Comparison of ENCODE assay signal across 18 cellular contexts in the genomic region with DNA sequence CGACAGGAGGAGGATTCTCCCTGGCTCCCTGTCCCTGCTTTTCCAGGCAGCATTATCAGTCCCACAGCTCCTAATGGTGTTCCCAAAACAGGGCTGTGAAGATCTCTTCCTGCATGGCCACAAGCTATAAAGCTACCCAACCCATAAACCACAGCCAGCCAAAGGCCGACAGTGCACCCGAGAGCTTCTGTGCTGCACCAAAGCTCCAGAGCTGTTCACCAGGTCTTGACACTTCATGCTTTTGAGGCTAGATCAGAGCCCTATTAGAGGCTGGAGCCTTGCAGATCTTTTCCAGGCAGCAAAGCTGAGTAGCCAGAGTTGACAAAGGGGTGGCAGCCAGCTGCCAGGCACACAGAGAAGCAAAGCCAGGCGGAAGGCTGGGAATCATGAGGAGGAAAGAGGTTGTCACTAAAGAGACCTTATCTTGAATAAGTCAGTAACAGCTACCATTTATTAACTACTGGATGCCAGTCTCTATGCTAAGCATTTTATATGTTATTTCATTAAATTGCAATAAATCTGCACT.
DNase-seq lines count a peak whose midpoint lies in the region; ATAC-seq and TF ChIP-seq lines count a peak whose summit lies in the region.
"Had no signal": no experiment of that assay in that cellular context is flagged by ENCODE, and none has a peak within 500 bp of the region (broad histone marks: within the 10 kb centered on the region; RNA-seq: fewer than 3 reads in every experiment).

No MANE protein-coding gene starts in this region.

- peak overlapping the region; percentile 25 for H2AFZ ChIP-seq in IMR-90 (replicated peaks; ENCODE audit: low read length, poor library complexity)

- ATAC-seq in IMR-90 (ENCODE audit: low read depth) (peak; percentile 38), GM21367 (IDR thresholded peaks at IDR 0.05; ENCODE audit: unreplicated experiment) (no peak)
- ATAC-seq in stimulated activated naive CD8-positive, alpha-beta T cell treated with anti-CD3 and anti-CD28 coated beads, Interleukin-15, Interleukin-2, amounts not matched to agents 100 U/mL and 50 U/mL, for 24 hours, result no peak
- ATAC-seq: activated CD8-positive, alpha-beta T cell treated with anti-CD3 and anti-CD28 coated beads, Interleukin-2, amount 10 ng/mL, durations not matched to agents 7 days and 5 days; activated T-cell treated with anti-CD3 and anti-CD28 coated beads, Interleukin-2, amount 50 U/mL, for 4 hours; effector memory CD8-positive, alpha-beta T cell; HCT116 had no signal

- H3K4me3 ChIP-seq in AG10803 (ENCODE audit: low read length), result no peak overlapping the region
- H3K4me3 ChIP-seq in IMR-90 (ENCODE audit: insufficient read depth, low read depth, low read length), result no peak overlapping the region
- no peak overlapping the region for H3K4me3 ChIP-seq in foreskin fibroblast (ENCODE audit: low read depth in 1 of 2, low read length in 2 of 2)
- H3K4me3 ChIP-seq in stomach smooth muscle (ENCODE audit: low read length in 2 of 2), result no peak overlapping the region

- H2BK5ac ChIP-seq in IMR-90 (ENCODE audit: low read depth, low read length, poor library complexity, severe bottlenecking), result no peak overlapping the region

- DNase-seq in AG10803 (ENCODE audit: low read depth) (peak; percentile 26), IMR-90 (peak; percentile 61), foreskin fibroblast (peak; percentile 91 to 92)
- DNase-seq in central memory CD4-positive, alpha-beta T cell, result no peak
- no peak for DNase-seq in stimulated activated naive CD8-positive, alpha-beta T cell treated with anti-CD3 and anti-CD28 coated beads, Interleukin-15, Interleukin-2, amounts not matched to agents 100 U/mL and 50 U/mL, for 24 hours
- DNase-seq: activated CD4-positive, CD25-positive, alpha-beta regulatory T cell treated with anti-CD3 and anti-CD28 coated beads, Interleukin-2, amount 50 U/mL, for 72 hours; activated CD8-positive, alpha-beta T cell treated with anti-CD3 and anti-CD28 coated beads, Interleukin-2, amount 10 ng/mL, durations not matched to agents 7 days and 5 days; activated naive CD4-positive, alpha-beta T cell treated with anti-CD3 and anti-CD28 coated beads, Interleukin-2, amount 50 U/mL, for 16 hours; activated T-cell treated with anti-CD3 and anti-CD28 coated beads, Interleukin-2, amount 50 U/mL, for 4 hours; Caco-2; effector memory CD8-positive, alpha-beta T cell; glutamatergic neuron; NCI-H1417 treated with DMSO at 0.1 percent for 48 hours; NCI-H510A treated with DMSO at 0.1 percent for 48 hours; stimulated activated CD4-positive, alpha-beta T cell treated with anti-CD3 and anti-CD28 coated beads, Interleukin-12 subunit alpha, Interleukin-12 subunit beta, amount 100 ng/mL, for 4 hours had no signal

- no peak overlapping the region for H2AK5ac ChIP-seq in IMR-90 (ENCODE audit: low read depth, low read length)

- no peak overlapping the region for H2BK120ac ChIP-seq in IMR-90 (ENCODE audit: low read depth, low read length)

- no peak overlapping the region for H3K14ac ChIP-seq in IMR-90 (replicated peaks; ENCODE audit: low read depth, low read length)

- H2BK15ac ChIP-seq in IMR-90 (ENCODE audit: low read depth, low read length), result no peak overlapping the region

- H3K9ac ChIP-seq in IMR-90 (ENCODE audit: low read depth, low read length) (no peak overlapping the region), stomach smooth muscle (ENCODE audit: low read length in 2 of 2) (no peak overlapping the region)

- dilution Hi-C loops in IMR-90 (cut with HindIII; ENCODE audit: low sequenced_read_pairs, unreplicated experiment), result no loop called here

- H4K8ac ChIP-seq in IMR-90 (ENCODE audit: low read depth in 2 of 2, low read length in 2 of 2), result no peak overlapping the region

- no peak overlapping the region for H3K4me2 ChIP-seq in IMR-90 (ENCODE audit: low read depth, low read length)

- in situ Hi-C loops in IMR-90 (cut with MboI; ENCODE audit: low sequenced_read_pairs), result loop anchor here (25.0 kb wide), 1 partner anchor 910 kb away; no protein-coding TSS in a partner anchor

- POLR2A ChIA-PET in IMR-90 (lab: Charles Lee; ENCODE audit: unreplicated experiment), result no interaction called here

- intact Hi-C loops in IMR-90 (cut with micrococcal nuclease), result no loop called here

- peaks cover 11% of the 10 kb centered on the region for H3K4me1 ChIP-seq in IMR-90 (ENCODE audit: control insufficient read depth, insufficient read depth, low read length)
- peaks cover 33% of the 10 kb centered on the region for H3K4me1 ChIP-seq in stomach smooth muscle (ENCODE audit: control insufficient read depth, insufficient read depth, low read length)
- H3K4me1 ChIP-seq: Caco-2 had no signal

- H4K5ac ChIP-seq in IMR-90 (ENCODE audit: low read depth, low read length), result no peak overlapping the region

- no peak for TF ChIP-seq CTCF in AG10803 (conservative IDR thresholded peaks at IDR 0.05; ENCODE audit: low read length)
- TF ChIP-seq CTCF in IMR-90 (conservative IDR thresholded peaks at IDR 0.05; ENCODE audit: low read depth, low read length), result no peak
- no peak for TF ChIP-seq CTCF in foreskin fibroblast (IDR thresholded peaks at IDR 0.05; ENCODE audit: low read depth, low read length)

- no peak overlapping the region for H3K27ac ChIP-seq in IMR-90 (ENCODE audit: insufficient read depth, low read length)
- H3K27ac ChIP-seq in stomach smooth muscle (ENCODE audit: low read length), result peak overlapping the region; percentile 85

- H3K27me3 ChIP-seq in IMR-90 (ENCODE audit: control insufficient read depth, insufficient read depth, low read length), result no peaks in the 10 kb centered on the region
- no peaks in the 10 kb centered on the region for H3K27me3 ChIP-seq in stomach smooth muscle (ENCODE audit: control insufficient read depth in 1 of 2, insufficient read depth in 2 of 2, low read length in 2 of 2)

- CTCF ChIA-PET in IMR-90 (lab: Yijun Ruan, JAX), result no interaction called here

- H2BK20ac ChIP-seq in IMR-90 (ENCODE audit: low read depth, low read length), result no peak overlapping the region

- H2AK9ac ChIP-seq in IMR-90 (replicated peaks; ENCODE audit: low read depth, low read length, poor library complexity), result no peak overlapping the region

- H4K20me1 ChIP-seq in IMR-90 (ENCODE audit: insufficient read depth, low read length), result no peaks in the 10 kb centered on the region

- H3K36me3 ChIP-seq in IMR-90 (ENCODE audit: control insufficient read depth, insufficient read depth, low read length), result no peaks in the 10 kb centered on the region
- H3K36me3 ChIP-seq in stomach smooth muscle (ENCODE audit: control insufficient read depth in 2 of 2, insufficient read depth in 2 of 2, low read length in 2 of 2), result no peaks in the 10 kb centered on the region

- TF ChIP-seq RAD21 in IMR-90 (IDR thresholded peaks at IDR 0.05; ENCODE audit: low read length), result no peak

- no peak overlapping the region for H4K91ac ChIP-seq in IMR-90 (ENCODE audit: insufficient read depth, low read depth, low read length)

- no peak overlapping the region for H3K56ac ChIP-seq in IMR-90 (ENCODE audit: extremely low read depth, insufficient read depth, low read length)

- H3K9me1 ChIP-seq in IMR-90 (ENCODE audit: insufficient read depth, low read length), result 0 out of 2 replicates have a peak, but pooled peaks cover 3% of the 10 kb centered on the region

- no TSS peak for BruUV-seq in IMR-90 (replicated peaks; lab: Mats Ljungman, UMichigan)

- no peaks in the 10 kb centered on the region for H3K79me1 ChIP-seq in IMR-90 (ENCODE audit: low read depth in 1 of 2, low read length in 2 of 2)

- H3K4ac ChIP-seq in IMR-90 (ENCODE audit: low read depth, low read length), result no peak overlapping the region

- TF ChIP-seq POLR2A in IMR-90 (IDR thresholded peaks at IDR 0.05; ENCODE audit: low read depth, low read length), result no peak

- no peak overlapping the region for H3K23ac ChIP-seq in IMR-90 (ENCODE audit: low read depth, low read length)

- no peaks in the 10 kb centered on the region for H3K9me3 ChIP-seq in IMR-90 (ENCODE audit: control insufficient read depth, insufficient read depth, low read length)
- no peaks in the 10 kb centered on the region for H3K9me3 ChIP-seq in stomach smooth muscle (ENCODE audit: control insufficient read depth in 2 of 2, low read length in 2 of 2)
- H3K9me3 ChIP-seq: Caco-2 had no signal

- no CpG with 5 or more reads among the region's 4 CpGs for WGBS in IMR-90 (ENCODE audit: extremely low coverage in 2 of 2, insufficient read length in 1 of 2), 2 experiments

- H3K18ac ChIP-seq in IMR-90 (ENCODE audit: low read depth, low read length), result no peak overlapping the region

TF ChIP-seq in IMR-90, 13 proteins besides CTCF, POLR2A, EP300 and RAD21 (continues in another document):
- no peak for TF ChIP-seq FOS (IDR thresholded peaks at IDR 0.05; ENCODE audit: low read depth, low read length)
- no peak for TF ChIP-seq MAFK (IDR thresholded peaks at IDR 0.05; ENCODE audit: low read depth, low read length)
- TF ChIP-seq CEBPB (IDR thresholded peaks at IDR 0.05; ENCODE audit: low read depth, low read length), result no peak
- TF ChIP-seq BHLHE40 (IDR thresholded peaks at IDR 0.05; ENCODE audit: low read depth, low read length), result no peak
- TF ChIP-seq RCOR1 (IDR thresholded peaks at IDR 0.05; ENCODE audit: insufficient replicate concordance, low read length), result no peak
- no peak for TF ChIP-seq NFE2L2 (IDR thresholded peaks at IDR 0.05; ENCODE audit: low read depth, low read length)
- no peak for TF ChIP-seq RFX5 (IDR thresholded peaks at IDR 0.05; ENCODE audit: low read depth, low read length)
- TF ChIP-seq, protein P1, sequence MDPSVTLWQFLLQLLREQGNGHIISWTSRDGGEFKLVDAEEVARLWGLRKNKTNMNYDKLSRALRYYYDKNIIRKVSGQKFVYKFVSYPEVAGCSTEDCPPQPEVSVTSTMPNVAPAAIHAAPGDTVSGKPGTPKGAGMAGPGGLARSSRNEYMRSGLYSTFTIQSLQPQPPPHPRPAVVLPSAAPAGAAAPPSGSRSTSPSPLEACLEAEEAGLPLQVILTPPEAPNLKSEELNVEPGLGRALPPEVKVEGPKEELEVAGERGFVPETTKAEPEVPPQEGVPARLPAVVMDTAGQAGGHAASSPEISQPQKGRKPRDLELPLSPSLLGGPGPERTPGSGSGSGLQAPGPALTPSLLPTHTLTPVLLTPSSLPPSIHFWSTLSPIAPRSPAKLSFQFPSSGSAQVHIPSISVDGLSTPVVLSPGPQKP (IDR thresholded peaks at IDR 0.05; ENCODE audit: borderline replicate concordance, low read depth, low read length), result no peak
- no peak for TF ChIP-seq SMC3 (IDR thresholded peaks at IDR 0.05; ENCODE audit: low read depth, low read length)
- TF ChIP-seq, protein P2, sequence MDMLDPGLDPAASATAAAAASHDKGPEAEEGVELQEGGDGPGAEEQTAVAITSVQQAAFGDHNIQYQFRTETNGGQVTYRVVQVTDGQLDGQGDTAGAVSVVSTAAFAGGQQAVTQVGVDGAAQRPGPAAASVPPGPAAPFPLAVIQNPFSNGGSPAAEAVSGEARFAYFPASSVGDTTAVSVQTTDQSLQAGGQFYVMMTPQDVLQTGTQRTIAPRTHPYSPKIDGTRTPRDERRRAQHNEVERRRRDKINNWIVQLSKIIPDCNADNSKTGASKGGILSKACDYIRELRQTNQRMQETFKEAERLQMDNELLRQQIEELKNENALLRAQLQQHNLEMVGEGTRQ (IDR thresholded peaks at IDR 0.05; ENCODE audit: low read depth, low read length), result no peak
- TF ChIP-seq CHD1 (IDR thresholded peaks at IDR 0.05; ENCODE audit: low read depth, low read length), result no peak

Comparison
In these comparisons a context has a peak if more than half of its experiments do, and no peak if none do; other contexts are left out.
1. DNase-seq: peak in AG10803 (single experiment), IMR-90 (single experiment) and foreskin fibroblast (2 of 2); none in central memory CD4-positive, alpha-beta T cell (single experiment) and stimulated activated naive CD8-positive, alpha-beta T cell treated with anti-CD3 and anti-CD28 coated beads, Interleukin-15, Interleukin-2, amounts not matched to agents 100 U/mL and 50 U/mL, for 24 hours (single experiment).